ENCODE assay signal across 8 cellular contexts in genomic region chr1:64745986-64746940, GRCh38. TPM values are rescaled to one million over a fixed set of nuclear protein-coding genes. Genes with fewer than 3 reads are reported as not detected.
DNase-seq lines count a peak whose midpoint lies in the region; ATAC-seq, FAIRE-seq and TF ChIP-seq lines count a peak whose summit lies in the region.

No MANE protein-coding gene starts in this region.

- intact Hi-C loops in IMR-90 (cut with micrococcal nuclease): loop anchor here (1.0 to 2.0 kb wide), 2 partner anchors 60 to 79 kb away; no protein-coding TSS in a partner anchor

- peak overlapping the region; percentile 86 to 98 (median 88) for H3K4me3 Mint-ChIP-seq in CD4-positive, CD25-positive, alpha-beta regulatory T cell
- peak overlapping the region; percentile 81 for H3K4me3 Mint-ChIP-seq in activated naive CD8-positive, alpha-beta T cell

- CTCF ChIA-PET in IMR-90 (lab: Yijun Ruan, JAX): interaction anchor here (1.3 kb wide), 1 partner anchor 17 kb away, joined by 3 read pairs; no protein-coding TSS in a partner anchor

- H3K9ac ChIP-seq in IMR-90 (ENCODE audit: low read depth, low read length): peak overlapping the region; percentile 61; the same call in 1 of the 2 replicates

- in situ Hi-C loops in IMR-90 (cut with MboI; ENCODE audit: low sequenced_read_pairs): no loop called here
- in situ Hi-C loops in GM13976 (cut with MboI; ENCODE audit: low sequenced_read_pairs, unreplicated experiment): no loop called here

- H2BK5ac ChIP-seq in IMR-90 (ENCODE audit: low read depth, low read length, poor library complexity, severe bottlenecking): no peak overlapping the region

- H2BK20ac ChIP-seq in IMR-90 (ENCODE audit: low read depth, low read length): no peak overlapping the region

- no peak for FAIRE-seq in small intestine (lab: Jason Lieb, UNC)

- no peak overlapping the region for H3K18ac ChIP-seq in IMR-90 (ENCODE audit: low read depth, low read length)

- peak overlapping the region; percentile 59 for H3K4me2 ChIP-seq in IMR-90 (ENCODE audit: low read depth, low read length)

- peak overlapping the region; percentile 1 to 78 (median 77) for H3K27ac Mint-ChIP-seq in CD4-positive, CD25-positive, alpha-beta regulatory T cell
- peak overlapping the region; percentile 46 for H3K27ac Mint-ChIP-seq in activated naive CD8-positive, alpha-beta T cell

- peaks cover 20% of the 10 kb centered on the region for H3K27me3 ChIP-seq in CD4-positive, CD25-positive, alpha-beta regulatory T cell (ENCODE audit: control insufficient read depth, insufficient read depth, low read length)
- H3K27me3 ChIP-seq in IMR-90 (ENCODE audit: control insufficient read depth, insufficient read depth, low read length) (no peaks in the 10 kb centered on the region), small intestine (ENCODE audit: control insufficient read depth in 2 of 2, insufficient read depth in 2 of 2, low read length in 2 of 2) (no peaks in the 10 kb centered on the region)

- no peak overlapping the region for H3K56ac ChIP-seq in IMR-90 (ENCODE audit: extremely low read depth, insufficient read depth, low read length)

- peak overlapping the region; percentile 87 for H2AFZ ChIP-seq in IMR-90 (replicated peaks; ENCODE audit: low read length, poor library complexity)

- H2AK9ac ChIP-seq in IMR-90 (replicated peaks; ENCODE audit: low read depth, low read length, poor library complexity): no peak overlapping the region

- H3K36me3 Mint-ChIP-seq in CD4-positive, CD25-positive, alpha-beta regulatory T cell: no peaks in the 10 kb centered on the region
- no peaks in the 10 kb centered on the region for H3K36me3 Mint-ChIP-seq in activated naive CD8-positive, alpha-beta T cell

- no peak overlapping the region for H2AK5ac ChIP-seq in IMR-90 (ENCODE audit: low read depth, low read length)

- dilution Hi-C loops in IMR-90 (cut with HindIII; ENCODE audit: low sequenced_read_pairs, unreplicated experiment): no loop called here

- TF ChIP-seq POLR2A in IMR-90 (IDR thresholded peaks at IDR 0.05; ENCODE audit: low read depth, low read length): no peak

- H3K79me1 ChIP-seq in IMR-90 (ENCODE audit: low read depth in 1 of 2, low read length in 2 of 2): no peaks in the 10 kb centered on the region; a peak in 1 of 4 replicates

- H3K27me3 Mint-ChIP-seq in CD4-positive, CD25-positive, alpha-beta regulatory T cell: peaks cover 55% of the 10 kb centered on the region
- peaks cover 1% of the 10 kb centered on the region for H3K27me3 Mint-ChIP-seq in activated naive CD8-positive, alpha-beta T cell

- BruUV-seq in IMR-90 (replicated peaks; lab: Mats Ljungman, UMichigan): no TSS peak

- H3K9me3 ChIP-seq in CD4-positive, CD25-positive, alpha-beta regulatory T cell (ENCODE audit: control insufficient read depth in 2 of 2, low read length in 2 of 2): no peaks in the 10 kb centered on the region
- H3K9me3 ChIP-seq in IMR-90 (ENCODE audit: control insufficient read depth, insufficient read depth, low read length) (no peaks in the 10 kb centered on the region), small intestine (ENCODE audit: control insufficient read depth, low read depth) (no peaks in the 10 kb centered on the region)

- ATAC-seq in CD4-positive, CD25-positive, alpha-beta regulatory T cell (ENCODE audit: low read depth in 2 of 2): no peak
- no peak; the same call in 1 of the 2 replicates for ATAC-seq in IMR-90 (ENCODE audit: low read depth)

- H3K4ac ChIP-seq in IMR-90 (ENCODE audit: low read depth, low read length): no peak overlapping the region

- H3K23ac ChIP-seq in IMR-90 (ENCODE audit: low read depth, low read length): no peak overlapping the region

- H3K14ac ChIP-seq in IMR-90 (replicated peaks; ENCODE audit: low read depth, low read length): no peak overlapping the region

- no peak overlapping the region for H4K91ac ChIP-seq in IMR-90 (ENCODE audit: insufficient read depth, low read depth, low read length)

- H4K20me1 ChIP-seq in IMR-90 (ENCODE audit: insufficient read depth, low read length): no peaks in the 10 kb centered on the region

- no peaks in the 10 kb centered on the region for H3K9me1 ChIP-seq in IMR-90 (ENCODE audit: insufficient read depth, low read length)

- no peak overlapping the region for H2BK15ac ChIP-seq in IMR-90 (ENCODE audit: low read depth, low read length)

- H4K5ac ChIP-seq in IMR-90 (ENCODE audit: low read depth, low read length): no peak overlapping the region

- H2BK120ac ChIP-seq in IMR-90 (ENCODE audit: low read depth, low read length): no peak overlapping the region

- TF ChIP-seq RAD21 in IMR-90 (IDR thresholded peaks at IDR 0.05; ENCODE audit: low read length): no peak

- no peaks in the 10 kb centered on the region for H3K36me3 ChIP-seq in CD4-positive, CD25-positive, alpha-beta regulatory T cell (ENCODE audit: control insufficient read depth, insufficient read depth, low read length)
- H3K36me3 ChIP-seq in IMR-90 (ENCODE audit: control insufficient read depth, insufficient read depth, low read length) (no peaks in the 10 kb centered on the region), small intestine (ENCODE audit: control insufficient read depth in 2 of 2, insufficient read depth in 2 of 2, low read length in 2 of 2) (no peaks in the 10 kb centered on the region)

- peaks cover 6 to 21% (median 12%) of the 10 kb centered on the region in 4 donors for H3K4me1 Mint-ChIP-seq in CD4-positive, CD25-positive, alpha-beta regulatory T cell
- H3K4me1 Mint-ChIP-seq in activated naive CD8-positive, alpha-beta T cell (ENCODE audit: low read depth): peaks cover 17% of the 10 kb centered on the region

- peaks cover 11% of the 10 kb centered on the region for H3K4me1 ChIP-seq in CD4-positive, CD25-positive, alpha-beta regulatory T cell (ENCODE audit: control insufficient read depth, insufficient read depth, low read length, poor library complexity, severe bottlenecking)
- H3K4me1 ChIP-seq in IMR-90 (ENCODE audit: control insufficient read depth, insufficient read depth, low read length) (no peaks in the 10 kb centered on the region), small intestine (ENCODE audit: control insufficient read depth in 2 of 2, insufficient read depth in 1 of 2, low read depth in 1 of 2, low read length in 1 of 2) (no peaks in the 10 kb centered on the region)

- no peak for TF ChIP-seq CTCF in IMR-90 (conservative IDR thresholded peaks at IDR 0.05; ENCODE audit: low read depth, low read length)
- no peak for TF ChIP-seq CTCF in GM13976 (IDR thresholded peaks at IDR 0.05; ENCODE audit: borderline replicate concordance, control extremely low read depth, extremely low read depth, insufficient read depth, missing control alignments)

- no CpG with 5 or more reads among the region's 8 CpGs for WGBS in IMR-90 (ENCODE audit: extremely low coverage in 2 of 2, insufficient read length in 1 of 2), 2 experiments
- whole genome bisulfite sequencing in small intestine, 3 donors: 14 to 40% (median 33%) methylated on average over 8 of the region's 8 CpGs

- no peaks in the 10 kb centered on the region for H3K9me3 Mint-ChIP-seq in CD4-positive, CD25-positive, alpha-beta regulatory T cell
- no peaks in the 10 kb centered on the region for H3K9me3 Mint-ChIP-seq in activated naive CD8-positive, alpha-beta T cell (ENCODE audit: low read depth)

- no peak overlapping the region for H3K4me3 ChIP-seq in CD4-positive, CD25-positive, alpha-beta regulatory T cell (ENCODE audit: low read depth, low read length)
- H3K4me3 ChIP-seq in IMR-90 (ENCODE audit: insufficient read depth, low read depth, low read length) (peak overlapping the region; percentile 68), iPS-11a (ENCODE audit: low read depth, low read length) (peak overlapping the region; percentile 65), small intestine (ENCODE audit: low read depth in 1 of 2, low read length in 2 of 2) (peak overlapping the region; percentile 88 to 96)

- no peak overlapping the region for H3K27ac ChIP-seq in CD4-positive, CD25-positive, alpha-beta regulatory T cell (ENCODE audit: insufficient read depth, low read length, poor library complexity, severe bottlenecking)
- H3K27ac ChIP-seq in IMR-90 (ENCODE audit: insufficient read depth, low read length): no peak overlapping the region
- H3K27ac ChIP-seq in small intestine (ENCODE audit: low read depth in 1 of 2, low read length in 1 of 2): peak overlapping the region; percentile 74 to 91

- no peak overlapping the region for H4K8ac ChIP-seq in IMR-90 (ENCODE audit: low read depth in 2 of 2, low read length in 2 of 2)

- no peak for DNase-seq in CD4-positive, CD25-positive, alpha-beta regulatory T cell
- DNase-seq in IMR-90: peak; percentile 35
- DNase-seq in small intestine: peak; percentile 36
- no peak for DNase-seq in amniotic stem cell (lab: John Stamatoyannopoulos, UW)
- DNase-seq in activated CD4-positive, CD25-positive, alpha-beta regulatory T cell (lab: John Stamatoyannopoulos, UW): no peak
- no peak for DNase-seq in GM13976 (ENCODE audit: low spot score)

- POLR2A ChIA-PET in IMR-90 (lab: Charles Lee; ENCODE audit: unreplicated experiment): no interaction called here

TF ChIP-seq in IMR-90, 13 proteins besides CTCF, POLR2A, EP300 and RAD21:
- TF ChIP-seq ELK1 (IDR thresholded peaks at IDR 0.05; ENCODE audit: borderline replicate concordance, low read depth, low read length) (no peak), BHLHE40 (IDR thresholded peaks at IDR 0.05; ENCODE audit: low read depth, low read length) (no peak)

RNA-seq across cellular contexts. Expression of gene RAVER2, which starts 1.4 kb away (rescaled TPM):
- total RNA-seq in CD4-positive, CD25-positive, alpha-beta regulatory T cell: 0.67 TPM
- polyA plus RNA-seq in CD4-positive, CD25-positive, alpha-beta regulatory T cell: under 1 TPM; 0.32 to 0.84 (median 0.73) TPM
- total RNA-seq in IMR-90 (2012; rRNA removed): 6.1 and 6.7 TPM in 2 replicates
- polyA plus RNA-seq in IMR-90 (2012; rRNA removed): 3.4 and 3.7 TPM in 2 replicates
- polyA plus RNA-seq in IMR-90 (2012; cell fraction: cytosol; rRNA removed): 0.91 and 1.2 TPM in 2 replicates
- polyA plus RNA-seq in IMR-90 (2012; cell fraction: nucleus; rRNA removed; ENCODE audit: low replicate concordance): 0.79 and 8.1 TPM in 2 replicates
- 10 to 100 TPM; 15.3 to 42.7 (median 18.9) TPM for polyA plus RNA-seq in small intestine

Comparison
In these comparisons a context has a peak if more than half of its experiments do, and no peak if none do; other contexts are left out.
1. DNase-seq: peak in IMR-90 (single experiment) and small intestine (single experiment); none in CD4-positive, CD25-positive, alpha-beta regulatory T cell (0 of 3), amniotic stem cell (single experiment), activated CD4-positive, CD25-positive, alpha-beta regulatory T cell (0 of 4) and GM13976 (single experiment).
2. H3K27ac ChIP-seq: peak in small intestine (2 of 2); none in CD4-positive, CD25-positive, alpha-beta regulatory T cell (single experiment) and IMR-90 (single experiment).